Comparison of ENCODE assay signal across 8 cellular contexts in genomic region chr11:118610773-118611432, GRCh38. TPM values are rescaled to one million over a fixed set of nuclear protein-coding genes. Genes with fewer than 3 reads are reported as not detected.
DNase-seq lines count a peak whose midpoint lies in the region.

No MANE protein-coding gene starts in this region.

- H2BK120ac ChIP-seq in mesendoderm (ENCODE audit: low read depth, low read length): no peak overlapping the region

- WGBS in mesendoderm (ENCODE audit: extremely low coverage, insufficient coverage, low lambda C conversion rate): 100% methylated on average over 2 of the region's 54 CpGs

- no peak overlapping the region for H4K5ac ChIP-seq in mesendoderm (ENCODE audit: low read length)

- DNase-seq in NCI-H82 (lab: John Stamatoyannopoulos, UW): peak; percentile 65
- DNase-seq in NCI-H82 treated with DMSO at 0.1 percent for 48 hours (lab: John Stamatoyannopoulos, UW; ENCODE audit: unreplicated experiment): no peak
- DNase-seq in MV-4-11 (lab: John Stamatoyannopoulos, UW): peak; percentile 10
- peak; percentile 70 to 89 (median 83) for DNase-seq in activated CD8-positive, alpha-beta memory T cell treated with anti-CD3 and anti-CD28 coated beads for 48 hours (ENCODE audit: low read depth in 2 of 3, low spot score in 2 of 3)
- DNase-seq in effector memory CD4-positive, alpha-beta T cell: peak; percentile 74 to 79 (median 76)
- DNase-seq in mesendoderm: peak; percentile 96
- DNase-seq in stimulated activated CD8-positive, alpha-beta memory T cell treated with anti-CD3 and anti-CD28 coated beads, Interleukin-15, amount 100 ng/mL, for 4 hours (ENCODE audit: low read depth in 2 of 2): peak; percentile 61 to 69
- no peak for DNase-seq in AG08395 (ENCODE audit: low spot score)

- peaks cover 36% of the 10 kb centered on the region for H3K4me1 ChIP-seq in effector memory CD4-positive, alpha-beta T cell (ENCODE audit: control insufficient read depth, insufficient read depth, low read length, poor library complexity, severe bottlenecking)
- peaks cover 8% of the 10 kb centered on the region for H3K4me1 ChIP-seq in mesendoderm (ENCODE audit: control insufficient read depth, low read depth, low read length)

- no peak overlapping the region for H2BK5ac ChIP-seq in mesendoderm (ENCODE audit: low read length)

- H3K4me3 ChIP-seq in effector memory CD4-positive, alpha-beta T cell (ENCODE audit: insufficient read depth, low read depth, low read length, poor library complexity, severe bottlenecking): peak overlapping the region; percentile 68
- no peak overlapping the region for H3K4me3 ChIP-seq in mesendoderm (ENCODE audit: low read length)

- no peak overlapping the region for H2AK5ac ChIP-seq in mesendoderm (ENCODE audit: low read length)

- H3K23ac ChIP-seq in mesendoderm (ENCODE audit: low read length): no peak overlapping the region

- H3K27me3 ChIP-seq in effector memory CD4-positive, alpha-beta T cell (replicated peaks; ENCODE audit: control insufficient read depth, insufficient read depth, low read length, poor library complexity, severe bottlenecking): no peaks in the 10 kb centered on the region
- H3K27me3 ChIP-seq in mesendoderm (ENCODE audit: insufficient read depth, low read length, poor library complexity): peaks cover 37% of the 10 kb centered on the region

- no peak overlapping the region for H4K8ac ChIP-seq in mesendoderm (ENCODE audit: low read depth, low read length)

- no peaks in the 10 kb centered on the region for H3K79me1 ChIP-seq in mesendoderm (ENCODE audit: low read length)

- no peak overlapping the region for H2BK15ac ChIP-seq in mesendoderm (replicated peaks; ENCODE audit: low read depth)

- H3K18ac ChIP-seq in mesendoderm (ENCODE audit: low read length): no peak overlapping the region

- no peaks in the 10 kb centered on the region for H3K79me2 ChIP-seq in mesendoderm (ENCODE audit: control insufficient read depth, insufficient read depth, low read length)

- H3K36me3 ChIP-seq in effector memory CD4-positive, alpha-beta T cell (ENCODE audit: control insufficient read depth, insufficient read depth, low read length): no peaks in the 10 kb centered on the region
- no peaks in the 10 kb centered on the region for H3K36me3 ChIP-seq in mesendoderm (ENCODE audit: control insufficient read depth, insufficient read depth, low read length)

- peak overlapping the region; percentile 44 for H3K56ac ChIP-seq in mesendoderm (ENCODE audit: low read length)

- peak overlapping the region; percentile 13 for H3K9ac ChIP-seq in mesendoderm (ENCODE audit: low read length)

- no peak overlapping the region for H3K4ac ChIP-seq in mesendoderm (ENCODE audit: low read depth, low read length)

- peak overlapping the region; percentile 44 for H3K27ac ChIP-seq in effector memory CD4-positive, alpha-beta T cell (ENCODE audit: insufficient read depth, low read length, poor library complexity, severe bottlenecking)
- no peak overlapping the region for H3K27ac ChIP-seq in mesendoderm (ENCODE audit: low read depth, low read length)

- H3K9me3 ChIP-seq in effector memory CD4-positive, alpha-beta T cell (ENCODE audit: control insufficient read depth, low read length): no peaks in the 10 kb centered on the region

- H3K4me2 ChIP-seq in mesendoderm (ENCODE audit: low read length): peak overlapping the region; percentile 16

RNA-seq across cellular contexts. Expression of gene PHLDB1, which starts 3.5 kb away (rescaled TPM):
- 35.1 TPM for polyA plus RNA-seq in mesendoderm (2013, experiment 1 of 2)
- 34.9 TPM for polyA plus RNA-seq in mesendoderm (2013, experiment 2 of 2)

RNA-seq across cellular contexts. Expression of gene ARCN1, which starts 38.7 kb away (rescaled TPM):
- polyA plus RNA-seq in mesendoderm (2013, experiment 1 of 2): 171 TPM
- polyA plus RNA-seq in mesendoderm (2013, experiment 2 of 2): 167 TPM

RNA-seq across cellular contexts. Expression of gene IFT46, which starts 45.2 kb away (rescaled TPM):
- polyA plus RNA-seq in mesendoderm (2013, experiment 1 of 2): 16.5 TPM
- 15.3 TPM for polyA plus RNA-seq in mesendoderm (2013, experiment 2 of 2)

Comparison
In these comparisons a context has a peak if more than half of its experiments do, and no peak if none do; other contexts are left out.
1. DNase-seq: peak in NCI-H82 (single experiment), MV-4-11 (single experiment), activated CD8-positive, alpha-beta memory T cell treated with anti-CD3 and anti-CD28 coated beads for 48 hours (3 of 3), effector memory CD4-positive, alpha-beta T cell (3 of 3), mesendoderm (single experiment) and stimulated activated CD8-positive, alpha-beta memory T cell treated with anti-CD3 and anti-CD28 coated beads, Interleukin-15, amount 100 ng/mL, for 4 hours (2 of 2); none in NCI-H82 treated with DMSO at 0.1 percent for 48 hours (single experiment) and AG08395 (single experiment).